1 cellular context compared by ENCODE assay signal in genomic region chr17:80254396-80255241, GRCh38.
A peak's percentile ranks its signal among the peaks of the same experiment; 100 is the strongest.
TF ChIP-seq lines count a peak whose summit lies in the region.

No MANE protein-coding gene starts in this region.

TF ChIP-seq in endothelial cell of umbilical vein, 7 proteins besides CTCF, POLR2A, EP300 and RAD21 (continued from another document):
- peak; percentile 84 for TF ChIP-seq FOS (IDR thresholded peaks at IDR 0.05; ENCODE audit: borderline replicate concordance, insufficient read depth, low read length)
